In genomic region chr9:81455417-81455816, GRCh38 we compare ENCODE assay signal across 15 cellular contexts.
"Had no signal": no experiment of that assay in that cellular context is flagged by ENCODE, and none has a peak within 500 bp of the region (broad histone marks: within the 10 kb centered on the region; RNA-seq: fewer than 3 reads in every experiment).

No MANE protein-coding gene starts in this region.

- H3K9me3 ChIP-seq: body of pancreas, neutrophil, ovary, psoas muscle, right atrium auricular region, upper lobe of left lung had no signal

- DNase-seq: activated naive CD4-positive, alpha-beta T cell; activated T-cell treated with anti-CD3 and anti-CD28 coated beads, Interleukin-2, amount 50 U/mL, for 24 hours; amniotic stem cell; body of pancreas; foreskin melanocyte; midbrain; ovary; psoas muscle; stimulated activated CD4-positive, alpha-beta T cell treated with anti-CD3 and anti-CD28 coated beads, Interleukin-4, amount 100 ng/mL, for 24 hours; stimulated activated naive CD8-positive, alpha-beta T cell treated with anti-CD3 and anti-CD28 coated beads, Interleukin-15, Interleukin-2, amounts not matched to agents 100 U/mL and 50 U/mL, for 24 hours; upper lobe of left lung had no signal

- H3K27me3 ChIP-seq: body of pancreas, cardiac muscle cell, neutrophil, ovary, right atrium auricular region, upper lobe of left lung had no signal

- ATAC-seq: body of pancreas; stimulated activated naive CD8-positive, alpha-beta T cell treated with anti-CD3 and anti-CD28 coated beads, Interleukin-15, Interleukin-2, amounts not matched to agents 100 U/mL and 50 U/mL, for 24 hours had no signal

- H3K4me3 ChIP-seq: body of pancreas, cardiac muscle cell, ovary, psoas muscle, right atrium auricular region, upper lobe of left lung had no signal

- H3K36me3 ChIP-seq: cardiac muscle cell, neutrophil, ovary, right atrium auricular region, upper lobe of left lung had no signal

- H3K4me1 ChIP-seq: body of pancreas, right atrium auricular region, upper lobe of left lung had no signal

- H3K27ac ChIP-seq: body of pancreas, cardiac muscle cell, epithelial cell of prostate, neutrophil, ovary, psoas muscle, right atrium auricular region, upper lobe of left lung had no signal
